Comparison of ENCODE assay signal across 12 cellular contexts in genomic region chr1:236144033-236144432, GRCh38. TPM values are rescaled to one million over a fixed set of nuclear protein-coding genes. Genes with fewer than 3 reads are reported as not detected.
DNase-seq lines count a peak whose midpoint lies in the region; ATAC-seq and TF ChIP-seq lines count a peak whose summit lies in the region.
"Had no signal": no experiment of that assay in that cellular context is flagged by ENCODE, and none has a peak within 500 bp of the region (broad histone marks: within the 10 kb centered on the region; RNA-seq: fewer than 3 reads in every experiment).

No MANE protein-coding gene starts in this region.

- 89% methylated on average over 14 of the region's 14 CpGs for WGBS in smooth muscle cell (ENCODE audit: low lambda C conversion rate)

- POLR2A ChIA-PET in WTC11 (lab: Charles Lee): no interaction called here

- peak overlapping the region; percentile 88 for H3K4me2 ChIP-seq in smooth muscle cell

- DNase-seq in NCI-H748 (lab: John Stamatoyannopoulos, UW; ENCODE audit: unreplicated experiment): peak; percentile 13
- no peak for DNase-seq in NCI-H748 treated with DMSO at 0.1 percent for 48 hours (lab: John Stamatoyannopoulos, UW)
- DNase-seq in WTC11 (ENCODE audit: low spot score): no peak
- no peak for DNase-seq in foreskin fibroblast
- no peak for DNase-seq in smooth muscle cell (lab: John Stamatoyannopoulos, UW; ENCODE audit: unreplicated experiment)
- no peak for DNase-seq in GOT3 (lab: John Stamatoyannopoulos, UW)
- DNase-seq: activated CD4-positive, alpha-beta T cell treated with anti-CD3 and anti-CD28 coated beads, Interleukin-2, amount 50 U/mL, for 1 hour; NCI-H187 treated with DMSO at 0.1 percent for 48 hours had no signal

- H3K27me3 ChIP-seq in smooth muscle cell (ENCODE audit: low read depth): peaks cover 21% of the 10 kb centered on the region

- no peak overlapping the region for H2AFZ ChIP-seq in smooth muscle cell (ENCODE audit: low read depth)

- H3K4me1 ChIP-seq in smooth muscle cell (ENCODE audit: low read depth): peaks cover 7% of the 10 kb centered on the region

- H3K4me1 Mint-ChIP-seq in WTC11: peaks cover 27% of the 10 kb centered on the region

- H3K4me3 Mint-ChIP-seq in WTC11: peak overlapping the region; percentile 94

- no peaks in the 10 kb centered on the region for H3K9me3 Mint-ChIP-seq in WTC11

- H3K27ac Mint-ChIP-seq in WTC11: no peak overlapping the region

- ATAC-seq in WTC11 (no peak), GM21528 (IDR thresholded peaks at IDR 0.05; ENCODE audit: low FRiP score, unreplicated experiment) (no peak), GM18868 (IDR thresholded peaks at IDR 0.05; ENCODE audit: unreplicated experiment) (no peak)

- no peaks in the 10 kb centered on the region for H3K9me3 ChIP-seq in smooth muscle cell (replicated peaks; ENCODE audit: low read depth)

- peaks cover 57% of the 10 kb centered on the region for H4K20me1 ChIP-seq in smooth muscle cell (ENCODE audit: low read depth)

- H3K9ac ChIP-seq in smooth muscle cell (ENCODE audit: low read depth): no peak overlapping the region

- no peaks in the 10 kb centered on the region for H3K36me3 ChIP-seq in smooth muscle cell (ENCODE audit: low read depth)

- H3F3A ChIP-seq in smooth muscle cell (ENCODE audit: low read depth): no peaks in the 10 kb centered on the region

- H3K27me3 Mint-ChIP-seq in WTC11 (ENCODE audit: low read depth): peaks cover 49% of the 10 kb centered on the region

- H3K4me3 ChIP-seq in foreskin fibroblast (ENCODE audit: low read depth in 1 of 2, low read length in 2 of 2) (peak overlapping the region; percentile 60 to 80), smooth muscle cell (peak overlapping the region; percentile 64)

- no peak for TF ChIP-seq CTCF in WTC11 (IDR thresholded peaks at IDR 0.05)
- TF ChIP-seq CTCF in foreskin fibroblast (IDR thresholded peaks at IDR 0.05; ENCODE audit: low read depth, low read length): no peak
- no peak for TF ChIP-seq CTCF in smooth muscle cell (IDR thresholded peaks at IDR 0.05; ENCODE audit: borderline replicate concordance, insufficient read depth, poor library complexity, severe bottlenecking)

- no peaks in the 10 kb centered on the region for H3K36me3 Mint-ChIP-seq in WTC11

- CTCF ChIA-PET in WTC11 (lab: Charles Lee): interaction anchor here (1.5 to 1.6 kb wide), 2 partner anchors 12 to 26 kb away, joined by 4 to 6 read pairs; no protein-coding TSS in a partner anchor

- no peak overlapping the region for H3K27ac ChIP-seq in smooth muscle cell (ENCODE audit: low read depth)
- H3K27ac ChIP-seq: 22Rv1, epithelial cell of prostate had no signal

- H3K79me2 ChIP-seq in smooth muscle cell (ENCODE audit: low read depth): peaks cover 6% of the 10 kb centered on the region

TF ChIP-seq in WTC11, 78 proteins besides CTCF, POLR2A, EP300 and RAD21:
- TF ChIP-seq, protein P1, sequence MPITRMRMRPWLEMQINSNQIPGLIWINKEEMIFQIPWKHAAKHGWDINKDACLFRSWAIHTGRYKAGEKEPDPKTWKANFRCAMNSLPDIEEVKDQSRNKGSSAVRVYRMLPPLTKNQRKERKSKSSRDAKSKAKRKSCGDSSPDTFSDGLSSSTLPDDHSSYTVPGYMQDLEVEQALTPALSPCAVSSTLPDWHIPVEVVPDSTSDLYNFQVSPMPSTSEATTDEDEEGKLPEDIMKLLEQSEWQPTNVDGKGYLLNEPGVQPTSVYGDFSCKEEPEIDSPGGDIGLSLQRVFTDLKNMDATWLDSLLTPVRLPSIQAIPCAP (CRISPR knock-in tag; IDR thresholded peaks at IDR 0.05): no peak
- TF ChIP-seq NR1H2 (CRISPR knock-in tag; IDR thresholded peaks at IDR 0.05) (no peak), SMAD4 (CRISPR knock-in tag; IDR thresholded peaks at IDR 0.05) (no peak), NFE2L1 (CRISPR knock-in tag; IDR thresholded peaks at IDR 0.05) (no peak)
- TF ChIP-seq, protein P2, sequence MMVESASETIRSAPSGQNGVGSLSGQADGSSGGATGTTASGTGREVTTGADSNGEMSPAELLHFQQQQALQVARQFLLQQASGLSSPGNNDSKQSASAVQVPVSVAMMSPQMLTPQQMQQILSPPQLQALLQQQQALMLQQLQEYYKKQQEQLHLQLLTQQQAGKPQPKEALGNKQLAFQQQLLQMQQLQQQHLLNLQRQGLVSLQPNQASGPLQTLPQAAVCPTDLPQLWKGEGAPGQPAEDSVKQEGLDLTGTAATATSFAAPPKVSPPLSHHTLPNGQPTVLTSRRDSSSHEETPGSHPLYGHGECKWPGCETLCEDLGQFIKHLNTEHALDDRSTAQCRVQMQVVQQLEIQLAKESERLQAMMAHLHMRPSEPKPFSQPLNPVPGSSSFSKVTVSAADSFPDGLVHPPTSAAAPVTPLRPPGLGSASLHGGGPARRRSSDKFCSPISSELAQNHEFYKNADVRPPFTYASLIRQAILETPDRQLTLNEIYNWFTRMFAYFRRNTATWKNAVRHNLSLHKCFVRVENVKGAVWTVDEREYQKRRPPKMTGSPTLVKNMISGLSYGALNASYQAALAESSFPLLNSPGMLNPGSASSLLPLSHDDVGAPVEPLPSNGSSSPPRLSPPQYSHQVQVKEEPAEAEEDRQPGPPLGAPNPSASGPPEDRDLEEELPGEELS (CRISPR knock-in tag; IDR thresholded peaks at IDR 0.05): no peak
- TF ChIP-seq, protein P3, sequence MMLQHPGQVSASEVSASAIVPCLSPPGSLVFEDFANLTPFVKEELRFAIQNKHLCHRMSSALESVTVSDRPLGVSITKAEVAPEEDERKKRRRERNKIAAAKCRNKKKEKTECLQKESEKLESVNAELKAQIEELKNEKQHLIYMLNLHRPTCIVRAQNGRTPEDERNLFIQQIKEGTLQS (CRISPR knock-in tag; conservative IDR thresholded peaks at IDR 0.05): no peak
TF ChIP-seq in WTC11: peak in this region for 0.

RNA-seq across cellular contexts. Expression of gene GPR137B, which starts 1.7 kb away (rescaled TPM):
- total RNA-seq in WTC11 (2021) (6.3 to 8.8 TPM (median 7.1 TPM) in 3 replicates), smooth muscle cell (17.7 and 19.8 TPM in 2 replicates)
- 14.0 and 16.2 TPM in 2 replicates for polyA plus RNA-seq in smooth muscle cell
